In the genomic region with DNA sequence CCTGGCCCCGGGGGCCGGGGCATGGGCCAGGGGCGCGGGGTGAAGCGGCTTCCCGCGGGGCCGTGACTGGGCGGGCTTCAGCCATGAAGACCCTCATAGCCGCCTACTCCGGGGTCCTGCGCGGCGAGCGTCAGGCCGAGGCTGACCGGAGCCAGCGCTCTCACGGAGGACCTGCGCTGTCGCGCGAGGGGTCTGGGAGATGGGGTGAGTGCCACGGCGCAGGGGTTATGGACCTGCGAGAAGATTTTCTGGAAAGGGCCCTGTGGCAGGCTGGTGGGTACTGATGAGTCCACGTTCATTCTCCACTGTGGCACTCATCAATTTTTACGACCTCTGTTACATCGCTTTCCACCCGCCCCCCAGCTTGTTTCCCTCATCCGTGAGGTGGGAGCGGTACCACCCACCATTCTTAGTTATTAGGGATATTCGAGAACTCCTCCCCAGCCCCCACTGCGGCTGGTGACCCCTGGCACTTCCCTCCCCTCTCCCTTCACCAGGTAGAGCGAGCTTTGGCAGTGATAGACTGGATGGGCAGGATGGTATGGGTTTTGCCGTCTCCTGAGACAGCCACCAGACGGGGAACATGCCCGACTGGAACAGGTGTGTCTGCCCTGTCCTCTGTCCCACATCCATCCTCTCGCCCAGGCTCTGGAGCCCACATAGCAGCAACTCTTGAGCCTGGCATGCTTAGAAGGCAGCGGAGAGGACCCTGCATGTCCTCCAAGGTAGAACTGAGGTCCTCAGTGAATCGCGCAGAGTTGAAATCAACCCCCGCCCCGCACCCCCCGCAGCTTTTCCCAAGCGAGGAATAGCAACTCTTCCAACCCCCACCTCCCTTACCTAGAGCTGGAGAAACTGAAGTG, we compare ENCODE assay signal across 1 cellular context.
TF ChIP-seq lines count a peak whose summit lies in the region.

No MANE protein-coding gene starts in this region.

TF ChIP-seq in A549, 52 proteins besides CTCF, POLR2A, EP300 and RAD21 (continued from another document):
- TF ChIP-seq EHMT2 (IDR thresholded peaks at IDR 0.05; ENCODE audit: low read depth) (no peak), NPAS2 (CRISPR knock-in tag; IDR thresholded peaks at IDR 0.05; ENCODE audit: borderline replicate concordance) (no peak), SMC3 (IDR thresholded peaks at IDR 0.05) (no peak), ATOH8 (CRISPR knock-in tag; IDR thresholded peaks at IDR 0.05; ENCODE audit: low read depth) (no peak), PBX3 (IDR thresholded peaks at IDR 0.05) (no peak), MYC (IDR thresholded peaks at IDR 0.05; ENCODE audit: borderline replicate concordance, low read length) (no peak)
- TF ChIP-seq, protein P1, sequence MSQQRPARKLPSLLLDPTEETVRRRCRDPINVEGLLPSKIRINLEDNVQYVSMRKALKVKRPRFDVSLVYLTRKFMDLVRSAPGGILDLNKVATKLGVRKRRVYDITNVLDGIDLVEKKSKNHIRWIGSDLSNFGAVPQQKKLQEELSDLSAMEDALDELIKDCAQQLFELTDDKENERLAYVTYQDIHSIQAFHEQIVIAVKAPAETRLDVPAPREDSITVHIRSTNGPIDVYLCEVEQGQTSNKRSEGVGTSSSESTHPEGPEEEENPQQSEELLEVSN (IDR thresholded peaks at IDR 0.05; ENCODE audit: borderline replicate concordance, low read depth): no peak
- TF ChIP-seq, protein P2, sequence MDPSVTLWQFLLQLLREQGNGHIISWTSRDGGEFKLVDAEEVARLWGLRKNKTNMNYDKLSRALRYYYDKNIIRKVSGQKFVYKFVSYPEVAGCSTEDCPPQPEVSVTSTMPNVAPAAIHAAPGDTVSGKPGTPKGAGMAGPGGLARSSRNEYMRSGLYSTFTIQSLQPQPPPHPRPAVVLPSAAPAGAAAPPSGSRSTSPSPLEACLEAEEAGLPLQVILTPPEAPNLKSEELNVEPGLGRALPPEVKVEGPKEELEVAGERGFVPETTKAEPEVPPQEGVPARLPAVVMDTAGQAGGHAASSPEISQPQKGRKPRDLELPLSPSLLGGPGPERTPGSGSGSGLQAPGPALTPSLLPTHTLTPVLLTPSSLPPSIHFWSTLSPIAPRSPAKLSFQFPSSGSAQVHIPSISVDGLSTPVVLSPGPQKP (IDR thresholded peaks at IDR 0.05; ENCODE audit: low read depth, low read length): no peak
TF ChIP-seq in A549: peak in this region for 0.
